In the genomic region with DNA sequence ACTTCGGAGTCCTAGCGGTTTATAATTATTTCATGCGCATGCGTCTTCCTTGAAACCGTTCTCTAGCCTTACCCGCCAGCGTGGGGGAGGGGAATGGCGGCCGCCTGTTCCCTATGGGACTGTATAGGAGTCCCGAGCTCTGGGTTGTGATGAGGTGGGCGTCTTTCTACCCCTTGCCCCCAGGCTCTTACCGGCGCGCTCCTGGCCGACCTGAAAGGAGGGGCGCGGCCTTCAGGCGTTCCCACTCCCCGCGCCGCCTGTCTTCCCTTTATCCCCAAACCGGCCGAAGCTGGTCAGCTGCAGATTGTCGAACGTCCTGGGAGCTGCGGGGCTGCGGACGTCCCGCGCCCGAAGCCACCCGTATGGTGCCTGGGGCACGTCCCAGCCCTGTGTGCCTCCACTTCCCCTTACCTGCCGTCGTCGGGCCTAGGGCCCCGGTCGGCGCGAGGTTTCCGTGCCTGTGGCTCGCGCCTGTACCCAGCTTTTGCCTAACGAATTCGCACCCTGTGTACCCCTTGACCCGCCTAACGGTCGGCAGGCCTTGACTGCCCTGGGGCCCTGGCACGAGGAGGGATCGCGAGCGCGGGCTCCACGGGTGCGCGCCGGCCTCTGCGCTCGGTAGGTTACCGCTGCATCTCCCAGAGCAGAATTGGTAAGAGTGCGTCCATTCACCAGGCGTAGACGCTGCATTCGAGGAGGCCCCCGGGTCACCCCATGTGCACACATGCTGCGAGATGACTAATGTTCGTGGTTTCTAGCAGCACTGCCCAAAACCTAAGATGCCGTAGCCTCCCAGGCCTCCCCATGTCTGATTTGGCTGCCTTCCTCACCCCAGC, we compare ENCODE assay signal across 9 cellular contexts. TPM values are rescaled to one million over a fixed set of nuclear protein-coding genes. Genes with fewer than 3 reads are reported as not detected.
DNase-seq lines count a peak whose midpoint lies in the region; ATAC-seq, FAIRE-seq and TF ChIP-seq lines count a peak whose summit lies in the region.
"Had no signal": no experiment of that assay in that cellular context is flagged by ENCODE, and none has a peak within 500 bp of the region (broad histone marks: within the 10 kb centered on the region; RNA-seq: fewer than 3 reads in every experiment).

No MANE protein-coding gene starts in this region.

- peak overlapping the region; percentile 93 to 97 (median 96) for H3K4me3 Mint-ChIP-seq in T-cell

- WGBS in K562 (ENCODE audit: insufficient coverage, low coverage, missing lambda C conversion rate) = 2% methylated on average over 65 of the region's 68 CpGs

- TSS peak; percentile 95 for BruUV-seq in K562 (replicated peaks; lab: Mats Ljungman, UMichigan)

- peak; percentile 39 for DNase-seq in NCI-H82 (lab: John Stamatoyannopoulos, UW)
- DNase-seq in NCI-H82 treated with DMSO at 0.1 percent for 48 hours (lab: John Stamatoyannopoulos, UW; ENCODE audit: unreplicated experiment) = no peak
- peak in 19 of 34 experiments; percentile 7 to 49 (median 26) for DNase-seq in T-cell
- peak; percentile 51 to 74 (median 60) for DNase-seq in K562 (ENCODE audit: extremely low read depth in 1 of 4, low spot score in 3 of 4)
- peak; percentile 90 for DNase-seq in iris pigment epithelial cell (ENCODE audit: low read depth)
- peak; percentile 39 for DNase-seq in stimulated activated CD4-positive, alpha-beta T cell treated with anti-CD3 and anti-CD28 coated beads, Interleukin-12 subunit alpha, Interleukin-12 subunit beta, amount 100 ng/mL, for 4 hours

- H3K4me2 ChIP-seq in K562 (ENCODE audit: insufficient read depth, low read length) = peak overlapping the region; percentile 93

- peaks cover 20 to 28% of the 10 kb centered on the region in 2 experiments for H3K4me1 ChIP-seq in K562 (replicated peaks in 1 of 2; ENCODE audit: control insufficient read depth in 2 of 2, insufficient read depth in 2 of 2, low read length in 2 of 2)

- POLR2A ChIA-PET in T-cell (lab: Charles Lee) = interaction anchor here (0.5 to 2.1 kb wide), 25 partner anchors 10 to 1638 kb away, joined by 3 to 19 read pairs (median 4); partner anchors contain the start of genes MAML1 (in 1 of the 2) and RUFY1 (in 1 of the 2)
- POLR2A ChIA-PET in K562 (lab: Yijun Ruan, JAX) = interaction anchor here (0.5 to 6.6 kb wide), 34 partner anchors 9 to 677 kb away, joined by 3 to 181 read pairs (median 5); partner anchors contain the start of genes CBY3, MAML1 and RUFY1

- no peak for TF ChIP-seq CTCF in K562 (IDR thresholded peaks at IDR 0.05 in 2 of 3, conservative IDR thresholded peaks at IDR 0.05 in 1 of 3; ENCODE audit: insufficient read depth in 2 of 3, low read depth in 1 of 3, low read length in 3 of 3)

- CTCF ChIA-PET in T-cell (lab: Charles Lee) (interaction anchor here in 1 of 2 donors (0.5 to 1.2 kb wide), 5 partner anchors 10 to 1420 kb away, joined by 3 to 4 read pairs (median 3); partner anchors contain the start of gene HNRNPAB), K562 (lab: Yijun Ruan, JAX; ENCODE audit: low intra/inter-chr PET ratio) (no interaction called here)

- no peak; the same call in 1 of the 2 replicates for TF ChIP-seq EP300 in K562 (IDR thresholded peaks at IDR 0.05; ENCODE audit: low read length)

- no peaks in the 10 kb centered on the region for H3K27me3 Mint-ChIP-seq in T-cell

- H3K27ac Mint-ChIP-seq in T-cell = peak overlapping the region; percentile 97 to 99

- peak overlapping the region; percentile 95 for H3K4me3 ChIP-seq in K562

- TF ChIP-seq RAD21 in K562 (CRISPR knock-in tag; conservative IDR thresholded peaks at IDR 0.05 in 1 of 2, IDR thresholded peaks at IDR 0.05 in 1 of 2) = no peak

- peaks cover 54% of the 10 kb centered on the region for H3K79me2 ChIP-seq in K562 (ENCODE audit: control insufficient read depth, insufficient read depth, low read length)

- peak overlapping the region; percentile 97 to 99 for H3K9ac ChIP-seq in K562 (ENCODE audit: insufficient read depth in 1 of 2, low read depth in 2 of 2, low read length in 2 of 2)

- TF ChIP-seq POLR2A in K562 (conservative IDR thresholded peaks at IDR 0.05) = no peak; the same call in 1 of the 2 replicates

- intact Hi-C loops in K562 (cut with micrococcal nuclease) = loop anchor here (2.0 to 5.0 kb wide), 3 partner anchors 72 to 198 kb away; partner anchors contain the start of genes CANX, RUFY1 and SQSTM1

- no peak for FAIRE-seq in K562 (lab: Jason Lieb, UNC)

- no peaks in the 10 kb centered on the region for H3K9me3 Mint-ChIP-seq in T-cell

- H3K36me3 Mint-ChIP-seq in T-cell = peaks cover 33% of the 10 kb centered on the region

- H3K4me1 Mint-ChIP-seq in T-cell = peaks cover 37 to 50% (median 43%) of the 10 kb centered on the region in 3 donors

- no peaks in the 10 kb centered on the region for H3K9me1 ChIP-seq in K562 (ENCODE audit: control insufficient read depth, insufficient read depth, low read length)

- H3K9me3 ChIP-seq in K562 (replicated peaks; ENCODE audit: control insufficient read depth, insufficient read depth, low read depth, low read length) = no peaks in the 10 kb centered on the region

- peak; percentile 6 for ATAC-seq in HG03280 (IDR thresholded peaks at IDR 0.05; ENCODE audit: unreplicated experiment)
- peak in 3 of 4 experiments; percentile 6 to 16 (median 10) for ATAC-seq in T-cell (replicated peaks in 1 of 4)
- ATAC-seq in K562 = peak; percentile 43
- no peak for ATAC-seq in GM18861 (IDR thresholded peaks at IDR 0.05; ENCODE audit: unreplicated experiment)

- H3K27me3 ChIP-seq in K562 (ENCODE audit: control insufficient read depth in 2 of 2, insufficient read depth in 2 of 2, low read length in 2 of 2) = no peaks in the 10 kb centered on the region

- in situ Hi-C loops in K562 (cut with MboI) = no loop called here

- peak overlapping the region; percentile 87 for H2AFZ ChIP-seq in K562 (ENCODE audit: low read depth, low read length)

- H3K36me3 ChIP-seq in K562 (ENCODE audit: control insufficient read depth, insufficient read depth, low read length) = peaks cover 34% of the 10 kb centered on the region

- peaks cover 31% of the 10 kb centered on the region for H4K20me1 ChIP-seq in K562 (replicated peaks; ENCODE audit: control insufficient read depth, insufficient read depth, low read length)

- peak overlapping the region; percentile 99 for H3K27ac ChIP-seq in K562 (ENCODE audit: extremely low read depth, low read depth, low read length)

TF ChIP-seq in K562, 482 proteins besides CTCF, POLR2A, EP300 and RAD21 (continues in another document):
- TF ChIP-seq ZNF274 (IDR thresholded peaks at IDR 0.05; ENCODE audit: borderline replicate concordance, low read depth, low read length) (no peak), E2F3 (CRISPR knock-in tag; IDR thresholded peaks at IDR 0.05) (peak; percentile 70), PHF20 (IDR thresholded peaks at IDR 0.05; ENCODE audit: partially characterized antibody) (peak; percentile 75), TAF15 (IDR thresholded peaks at IDR 0.05; ENCODE audit: low read depth, low read length) (no peak), E2F5 (CRISPR knock-in tag; IDR thresholded peaks at IDR 0.05) (peak; percentile 48; the same call in 1 of the 2 replicates)

RNA-seq across cellular contexts. Expression of gene HNRNPH1, which starts 0.7 kb away (rescaled TPM):
- 1,000 to 10,000 TPM; 1,278 to 2,165 (median 1,301) TPM for total RNA-seq in T-cell
- 1,523 and 3,571 TPM in 2 replicates for total RNA-seq in K562 (2011; cell fraction: chromatin; rRNA removed; ENCODE audit: low replicate concordance)
- 1,055 and 1,232 TPM in 2 replicates for total RNA-seq in K562 (2011; cell fraction: nucleolus; rRNA removed)
- 1,271 and 1,326 TPM in 2 replicates for total RNA-seq in K562 (2011; cell fraction: nucleoplasm; rRNA removed)
- total RNA-seq in K562 (2014; rRNA removed) = 570 and 600 TPM in 2 replicates
- 611 and 618 TPM in 2 replicates for total RNA-seq in K562 (2014; rRNA removed; fragmentation: Illumina TruSeq; extraction: Trizol)
- 613 and 656 TPM in 2 replicates for total RNA-seq in K562 (2015; rRNA removed; fragmentation: Illumina TruSeq; extraction: Trizol)
- 544 and 561 TPM in 2 replicates for total RNA-seq in K562 (2021)
- polyA plus RNA-seq in K562 (2011; rRNA removed) = 418 and 441 TPM in 2 replicates
- 97.0 and 189 TPM in 2 replicates for polyA plus RNA-seq in K562 (2011; cell fraction: cytosol; rRNA removed)
- polyA plus RNA-seq in K562 (2011; cell fraction: nucleus; rRNA removed) = 1,217 and 1,257 TPM in 2 replicates
- 259 and 470 TPM in 2 replicates for polyA plus RNA-seq in K562 (2012)
- 445 and 534 TPM in 2 replicates for polyA plus RNA-seq in K562 (2014; fragmentation: Illumina TruSeq; extraction: Trizol)
- 100 to 1,000 TPM; 103 to 128 TPM for polyA plus RNA-seq in K562 (2014; fragmentation: Nextera tagmentation; extraction: Ambion mirVana)
- 574 and 644 TPM in 2 replicates for polyA plus RNA-seq in K562 (2014; rRNA removed)
- 902 and 960 TPM in 2 replicates for polyA minus RNA-seq in K562 (2011; rRNA and poly(A)+ RNA removed)
- polyA minus RNA-seq in K562 (2011; cell fraction: cytosol; rRNA and poly(A)+ RNA removed) = 599 and 712 TPM in 2 replicates
- polyA minus RNA-seq in K562 (2011; cell fraction: nucleus; rRNA and poly(A)+ RNA removed) = 1,471 and 2,216 TPM in 2 replicates

RNA-seq across cellular contexts. Expression of gene CBY3, which starts 56.7 kb away (rescaled TPM):
- total RNA-seq in T-cell (under 1 TPM in 3 of 5 donors, not detected in 2; 0.50 to 0.66 (median 0.57) TPM), K562 (2014; rRNA removed) (not detected in 2 replicates), K562 (2014; rRNA removed; fragmentation: Illumina TruSeq; extraction: Trizol) (not detected in 2 replicates), K562 (2015; rRNA removed; fragmentation: Illumina TruSeq; extraction: Trizol) (not detected in 2 replicates), K562 (2021) (not detected in 2 replicates)
- not detected in 2 replicates for total RNA-seq in K562 (2011; cell fraction: chromatin; rRNA removed; ENCODE audit: low replicate concordance)
- total RNA-seq in K562 (2011; cell fraction: nucleolus; rRNA removed) = not detected in 2 replicates
- not detected in 2 replicates for total RNA-seq in K562 (2011; cell fraction: nucleoplasm; rRNA removed)
- polyA plus RNA-seq in K562 (2011; rRNA removed) (not detected in 2 replicates), K562 (2014; fragmentation: Illumina TruSeq; extraction: Trizol) (not detected in 2 replicates), K562 (2014; fragmentation: Nextera tagmentation; extraction: Ambion mirVana) (not detected), K562 (2014; rRNA removed) (not detected in 2 replicates)
- polyA plus RNA-seq in K562 (2011; cell fraction: cytosol; rRNA removed) = not detected in 2 replicates
- polyA plus RNA-seq in K562 (2011; cell fraction: nucleus; rRNA removed) = 0.32 TPM in 1 of 2 replicates, not detected in the other
- polyA plus RNA-seq in K562 (2012) = 0.10 and 0.22 TPM in 2 replicates
- not detected in 2 replicates for polyA minus RNA-seq in K562 (2011; rRNA and poly(A)+ RNA removed)
- polyA minus RNA-seq in K562 (2011; cell fraction: cytosol; rRNA and poly(A)+ RNA removed) = not detected in 2 replicates
- 0.44 TPM in 1 of 2 replicates, not detected in the other for polyA minus RNA-seq in K562 (2011; cell fraction: nucleus; rRNA and poly(A)+ RNA removed)
- total RNA-seq: subcutaneous adipose tissue had no signal
